22 cellular contexts compared by ENCODE assay signal in genomic region chr20:49231461-49231860, GRCh38. TPM values are rescaled to one million over a fixed set of nuclear protein-coding genes. Genes with fewer than 3 reads are reported as not detected.
A peak's percentile ranks its signal among the peaks of the same experiment; 100 is the strongest.
DNase-seq lines count a peak whose midpoint lies in the region; ATAC-seq and TF ChIP-seq lines count a peak whose summit lies in the region.
"Had no signal": no experiment of that assay in that cellular context is flagged by ENCODE, and none has a peak within 500 bp of the region (broad histone marks: within the 10 kb centered on the region; RNA-seq: fewer than 3 reads in every experiment).

No MANE protein-coding gene starts in this region.

- intact Hi-C loops in activated CD4-positive, alpha-beta T cell treated with anti-CD3 and anti-CD28 coated beads, Interleukin-2, amount 10 ng/mL, durations not matched to agents 24 days and 14 days (cut with micrococcal nuclease) = no loop called here
- intact Hi-C loops in activated B cell treated with CpG ODN at 0.5 μM for 24 hours (cut with micrococcal nuclease) = loop anchor here (5.0 kb wide), 1 partner anchor 46 kb away; the partner anchor contains the start of gene ZNFX1

- CTCF ChIA-PET in activated CD4-positive, alpha-beta T cell treated with anti-CD3 and anti-CD28 coated beads, Interleukin-2, amount 10 ng/mL, durations not matched to agents 7 days and 5 days (lab: Charles Lee) = no interaction called here
- CTCF ChIA-PET in activated B cell treated with CpG ODN at 0.5 μM for 24 hours (lab: Charles Lee) = no interaction called here

- no peaks in the 10 kb centered on the region for H3K9me3 Mint-ChIP-seq in activated CD4-positive, alpha-beta T cell treated with anti-CD3 and anti-CD28 coated beads, Interleukin-2, amount 10 ng/mL, durations not matched to agents 24 days and 14 days
- no peaks in the 10 kb centered on the region for H3K9me3 Mint-ChIP-seq in activated CD4-positive, alpha-beta T cell treated with anti-CD3 and anti-CD28 coated beads, Interleukin-2, amount 10 ng/mL, durations not matched to agents 7 days and 5 days
- H3K9me3 Mint-ChIP-seq in activated B cell treated with CpG ODN at 0.5 μM for 24 hours (no peaks in the 10 kb centered on the region), mesothelial cell of epicardium (no peaks in the 10 kb centered on the region)
- H3K9me3 Mint-ChIP-seq in stimulated activated naive B cell treated with anti-CD40 and anti-IgM and Interleukin-4, amounts not matched to agents 10 μg/mL and 1 μg/mL and 100 μg/mL, for 72 hours = no peaks in the 10 kb centered on the region
- H3K9me3 Mint-ChIP-seq: CD8-positive, alpha-beta memory T cell; naive thymus-derived CD4-positive, alpha-beta T cell; stimulated activated naive CD8-positive, alpha-beta T cell treated with anti-CD3 and anti-CD28 coated beads, Interleukin-15, amount 100 ng/mL, for 72 hours had no signal

- no peaks in the 10 kb centered on the region for H3K27me3 Mint-ChIP-seq in activated CD4-positive, alpha-beta T cell treated with anti-CD3 and anti-CD28 coated beads, Interleukin-2, amount 10 ng/mL, durations not matched to agents 24 days and 14 days
- no peaks in the 10 kb centered on the region for H3K27me3 Mint-ChIP-seq in activated CD4-positive, alpha-beta T cell treated with anti-CD3 and anti-CD28 coated beads, Interleukin-2, amount 10 ng/mL, durations not matched to agents 7 days and 5 days
- H3K27me3 Mint-ChIP-seq in activated B cell treated with CpG ODN at 0.5 μM for 24 hours = no peaks in the 10 kb centered on the region
- no peaks in the 10 kb centered on the region for H3K27me3 Mint-ChIP-seq in mesothelial cell of epicardium (ENCODE audit: low read depth)
- no peaks in the 10 kb centered on the region for H3K27me3 Mint-ChIP-seq in stimulated activated naive B cell treated with anti-CD40 and anti-IgM and Interleukin-4, amounts not matched to agents 10 μg/mL and 1 μg/mL and 100 μg/mL, for 72 hours
- H3K27me3 Mint-ChIP-seq: CD8-positive, alpha-beta memory T cell; naive thymus-derived CD4-positive, alpha-beta T cell; stimulated activated naive CD8-positive, alpha-beta T cell treated with anti-CD3 and anti-CD28 coated beads, Interleukin-15, amount 100 ng/mL, for 72 hours had no signal

- POLR2A ChIA-PET in activated CD4-positive, alpha-beta T cell treated with anti-CD3 and anti-CD28 coated beads, Interleukin-2, amount 10 ng/mL, durations not matched to agents 7 days and 5 days (lab: Charles Lee) = no interaction called here
- POLR2A ChIA-PET in activated B cell treated with CpG ODN at 0.5 μM for 24 hours (lab: Charles Lee) = interaction anchor here (1.3 kb wide), 2 partner anchors 9 to 49 kb away, joined by 3 read pairs; no protein-coding TSS in a partner anchor

- peaks cover 5% of the 10 kb centered on the region for H3K4me1 Mint-ChIP-seq in activated CD4-positive, alpha-beta T cell treated with anti-CD3 and anti-CD28 coated beads, Interleukin-2, amount 10 ng/mL, durations not matched to agents 24 days and 14 days
- peaks cover 2% of the 10 kb centered on the region for H3K4me1 Mint-ChIP-seq in activated CD4-positive, alpha-beta T cell treated with anti-CD3 and anti-CD28 coated beads, Interleukin-2, amount 10 ng/mL, durations not matched to agents 7 days and 5 days
- H3K4me1 Mint-ChIP-seq in activated B cell treated with CpG ODN at 0.5 μM for 24 hours = peaks cover 15% of the 10 kb centered on the region
- peaks cover 14% of the 10 kb centered on the region for H3K4me1 Mint-ChIP-seq in mesothelial cell of epicardium
- peaks cover 19 to 33% of the 10 kb centered on the region in 2 donors for H3K4me1 Mint-ChIP-seq in stimulated activated naive B cell treated with anti-CD40 and anti-IgM and Interleukin-4, amounts not matched to agents 10 μg/mL and 1 μg/mL and 100 μg/mL, for 72 hours

- no peak for TF ChIP-seq CTCF in activated B cell treated with CpG ODN at 0.5 μM for 24 hours (IDR thresholded peaks at IDR 0.05)
- TF ChIP-seq CTCF in mesothelial cell of epicardium (IDR thresholded peaks at IDR 0.05; ENCODE audit: unreplicated experiment) = no peak

- no peak for DNase-seq in activated CD4-positive, alpha-beta T cell treated with anti-CD3 and anti-CD28 coated beads, Interleukin-2, amount 10 ng/mL, durations not matched to agents 24 days and 14 days
- DNase-seq in activated CD4-positive, alpha-beta T cell treated with anti-CD3 and anti-CD28 coated beads, Interleukin-2, amount 10 ng/mL, durations not matched to agents 7 days and 5 days = no peak
- DNase-seq in activated B cell treated with CpG ODN at 0.5 μM for 24 hours = no peak
- no peak for DNase-seq in mesothelial cell of epicardium (ENCODE audit: low spot score in 2 of 2, unreplicated experiment in 2 of 2)
- DNase-seq in stimulated activated naive B cell treated with anti-CD40 and anti-IgM and Interleukin-4, amounts not matched to agents 10 μg/mL and 1 μg/mL and 100 μg/mL, for 72 hours = no peak
- DNase-seq in NCI-H526 treated with DMSO at 0.1 percent for 48 hours (lab: John Stamatoyannopoulos, UW) = no peak
- no peak for DNase-seq in NOMO-1 (lab: John Stamatoyannopoulos, UW; ENCODE audit: unreplicated experiment in 2 of 2)
- DNase-seq: activated CD4-positive, alpha-beta T cell treated with anti-CD3 and anti-CD28 coated beads, Interleukin-2, amount 50 U/mL, for 4 hours; activated gamma-delta T cell; CD8-positive, alpha-beta memory T cell; effector CD4-positive, alpha-beta T cell; GDM1; heart right ventricle; left cardiac atrium; naive thymus-derived CD4-positive, alpha-beta T cell; NCI-H1092; NCI-H187; stimulated activated CD4-positive, alpha-beta T cell treated with anti-CD3 and anti-CD28 coated beads, Interleukin-4, amount 100 ng/mL, for 4 hours; stimulated activated naive CD8-positive, alpha-beta T cell treated with anti-CD3 and anti-CD28 coated beads, Interleukin-15, amount 100 ng/mL, for 72 hours; thyroid gland had no signal

- H3K4me3 Mint-ChIP-seq in activated CD4-positive, alpha-beta T cell treated with anti-CD3 and anti-CD28 coated beads, Interleukin-2, amount 10 ng/mL, durations not matched to agents 24 days and 14 days = no peak overlapping the region
- no peak overlapping the region for H3K4me3 Mint-ChIP-seq in activated CD4-positive, alpha-beta T cell treated with anti-CD3 and anti-CD28 coated beads, Interleukin-2, amount 10 ng/mL, durations not matched to agents 7 days and 5 days
- H3K4me3 Mint-ChIP-seq in activated B cell treated with CpG ODN at 0.5 μM for 24 hours (no peak overlapping the region), mesothelial cell of epicardium (no peak overlapping the region)
- no peak overlapping the region for H3K4me3 Mint-ChIP-seq in stimulated activated naive B cell treated with anti-CD40 and anti-IgM and Interleukin-4, amounts not matched to agents 10 μg/mL and 1 μg/mL and 100 μg/mL, for 72 hours
- H3K4me3 Mint-ChIP-seq: CD8-positive, alpha-beta memory T cell; naive thymus-derived CD4-positive, alpha-beta T cell; stimulated activated naive CD8-positive, alpha-beta T cell treated with anti-CD3 and anti-CD28 coated beads, Interleukin-15, amount 100 ng/mL, for 72 hours had no signal

- ATAC-seq in activated B cell treated with CpG ODN at 0.5 μM for 24 hours (ENCODE audit: low read depth) (no peak), HG02678 (IDR thresholded peaks at IDR 0.05; ENCODE audit: unreplicated experiment) (no peak)
- ATAC-seq in stimulated activated naive B cell treated with anti-CD40 and anti-IgM and Interleukin-4, amounts not matched to agents 10 μg/mL and 1 μg/mL and 100 μg/mL, for 72 hours (replicated peaks) = no peak
- ATAC-seq: SK-N-SH treated with all-trans-retinoic acid at 6 μM for 48 hours; stimulated activated naive CD8-positive, alpha-beta T cell treated with anti-CD3 and anti-CD28 coated beads, Interleukin-15, amount 100 ng/mL, for 72 hours had no signal

- H3K36me3 Mint-ChIP-seq in activated CD4-positive, alpha-beta T cell treated with anti-CD3 and anti-CD28 coated beads, Interleukin-2, amount 10 ng/mL, durations not matched to agents 24 days and 14 days (ENCODE audit: low read depth) = peaks cover 65% of the 10 kb centered on the region
- peaks cover 55% of the 10 kb centered on the region for H3K36me3 Mint-ChIP-seq in activated CD4-positive, alpha-beta T cell treated with anti-CD3 and anti-CD28 coated beads, Interleukin-2, amount 10 ng/mL, durations not matched to agents 7 days and 5 days (ENCODE audit: low read depth)
- H3K36me3 Mint-ChIP-seq in activated B cell treated with CpG ODN at 0.5 μM for 24 hours (ENCODE audit: low read depth) = peaks cover 82% of the 10 kb centered on the region
- H3K36me3 Mint-ChIP-seq in mesothelial cell of epicardium = peaks cover 52% of the 10 kb centered on the region
- peaks cover 47 to 58% of the 10 kb centered on the region in 2 donors for H3K36me3 Mint-ChIP-seq in stimulated activated naive B cell treated with anti-CD40 and anti-IgM and Interleukin-4, amounts not matched to agents 10 μg/mL and 1 μg/mL and 100 μg/mL, for 72 hours

- peak overlapping the region; percentile 42 for H3K27ac Mint-ChIP-seq in activated CD4-positive, alpha-beta T cell treated with anti-CD3 and anti-CD28 coated beads, Interleukin-2, amount 10 ng/mL, durations not matched to agents 24 days and 14 days
- no peak overlapping the region for H3K27ac Mint-ChIP-seq in activated CD4-positive, alpha-beta T cell treated with anti-CD3 and anti-CD28 coated beads, Interleukin-2, amount 10 ng/mL, durations not matched to agents 7 days and 5 days
- H3K27ac Mint-ChIP-seq in activated B cell treated with CpG ODN at 0.5 μM for 24 hours (peak overlapping the region; percentile 86), mesothelial cell of epicardium (peak overlapping the region; percentile 92)
- H3K27ac Mint-ChIP-seq in stimulated activated naive B cell treated with anti-CD40 and anti-IgM and Interleukin-4, amounts not matched to agents 10 μg/mL and 1 μg/mL and 100 μg/mL, for 72 hours = peak overlapping the region; percentile 95

RNA-seq across cellular contexts. Expression of gene DDX27, which starts 12.2 kb away (rescaled TPM):
- 56.5 and 56.9 TPM in 2 replicates for total RNA-seq in activated CD4-positive, alpha-beta T cell treated with anti-CD3 and anti-CD28 coated beads, Interleukin-2, amount 10 ng/mL, durations not matched to agents 24 days and 14 days
- total RNA-seq in activated CD4-positive, alpha-beta T cell treated with anti-CD3 and anti-CD28 coated beads, Interleukin-2, amount 10 ng/mL, durations not matched to agents 7 days and 5 days = 10 to 100 TPM; 39.1 to 42.0 TPM
- 76.5 and 78.4 TPM in 2 replicates for total RNA-seq in activated B cell treated with CpG ODN at 0.5 μM for 24 hours
- 37.9 to 40.2 TPM (median 38.0 TPM) in 3 replicates for total RNA-seq in mesothelial cell of epicardium

RNA-seq across cellular contexts. Expression of gene STAU1, which starts 43.3 kb away (rescaled TPM):
- total RNA-seq in activated CD4-positive, alpha-beta T cell treated with anti-CD3 and anti-CD28 coated beads, Interleukin-2, amount 10 ng/mL, durations not matched to agents 24 days and 14 days = 73.5 and 73.7 TPM in 2 replicates
- 10 to 100 TPM; 51.8 to 57.8 TPM for total RNA-seq in activated CD4-positive, alpha-beta T cell treated with anti-CD3 and anti-CD28 coated beads, Interleukin-2, amount 10 ng/mL, durations not matched to agents 7 days and 5 days
- 39.3 and 40.3 TPM in 2 replicates for total RNA-seq in activated B cell treated with CpG ODN at 0.5 μM for 24 hours
- 70.8 to 72.8 TPM (median 71.4 TPM) in 3 replicates for total RNA-seq in mesothelial cell of epicardium

RNA-seq across cellular contexts. Expression of gene ZNFX1, which starts 46.4 kb away (rescaled TPM):
- total RNA-seq in activated CD4-positive, alpha-beta T cell treated with anti-CD3 and anti-CD28 coated beads, Interleukin-2, amount 10 ng/mL, durations not matched to agents 24 days and 14 days = 61.2 and 61.5 TPM in 2 replicates
- 10 to 100 TPM; 79.7 to 85.3 TPM for total RNA-seq in activated CD4-positive, alpha-beta T cell treated with anti-CD3 and anti-CD28 coated beads, Interleukin-2, amount 10 ng/mL, durations not matched to agents 7 days and 5 days
- total RNA-seq in activated B cell treated with CpG ODN at 0.5 μM for 24 hours (49.6 and 51.9 TPM in 2 replicates), mesothelial cell of epicardium (15.5 to 16.8 TPM (median 15.9 TPM) in 3 replicates)
